ENCODE assay signal across 8 cellular contexts in genomic region chr16:87344931-87345631, GRCh38. TPM values are rescaled to one million over a fixed set of nuclear protein-coding genes. Genes with fewer than 3 reads are reported as not detected.
DNase-seq lines count a peak whose midpoint lies in the region; ATAC-seq and TF ChIP-seq lines count a peak whose summit lies in the region.

No MANE protein-coding gene starts in this region.

- TF ChIP-seq EP300 in upper lobe of left lung (IDR thresholded peaks at IDR 0.05): no peak

- ATAC-seq in activated naive CD8-positive, alpha-beta T cell treated with anti-CD3 and anti-CD28 coated beads, Interleukin-2, amount 10 ng/mL, durations not matched to agents 7 days and 5 days (ENCODE audit: low read depth): peak; percentile 86
- peak in 1 of 2 donors; percentile 31 for ATAC-seq in upper lobe of left lung (ENCODE audit: low FRiP score in 2 of 2)
- ATAC-seq in GM19463 (IDR thresholded peaks at IDR 0.05; ENCODE audit: unreplicated experiment): no peak
- no peak for ATAC-seq in HG03095 (IDR thresholded peaks at IDR 0.05; ENCODE audit: unreplicated experiment)

- POLR2A ChIA-PET in activated naive CD8-positive, alpha-beta T cell treated with anti-CD3 and anti-CD28 coated beads, Interleukin-2, amount 10 ng/mL, durations not matched to agents 7 days and 5 days (lab: Charles Lee): interaction anchor here (1.1 to 2.7 kb wide), 4 partner anchors 12 to 48 kb away, joined by 3 to 12 read pairs (median 4); partner anchors contain the start of genes C16orf95 and FBXO31

- H3K4me3 ChIP-seq in mucosa of rectum (ENCODE audit: low read length in 2 of 2) (no peak overlapping the region), upper lobe of left lung (no peak overlapping the region)

- H3K36me3 ChIP-seq in mucosa of rectum (ENCODE audit: control insufficient read depth in 2 of 2, insufficient read depth in 2 of 2, low read length in 2 of 2) (peaks cover 31 to 47% of the 10 kb centered on the region in 2 donors), upper lobe of left lung (peaks cover 9 to 57% (median 27%) of the 10 kb centered on the region in 4 donors)

- TF ChIP-seq CTCF in upper lobe of left lung (IDR thresholded peaks at IDR 0.05): no peak

- 38 to 46% methylated on average over 9 to 12 of the region's 17 CpGs for WGBS in upper lobe of left lung, 2 donors

- H3K4me3 Mint-ChIP-seq in activated naive CD8-positive, alpha-beta T cell treated with anti-CD3 and anti-CD28 coated beads, Interleukin-2, amount 10 ng/mL, durations not matched to agents 7 days and 5 days: peak overlapping the region; percentile 68

- H3K9me3 Mint-ChIP-seq in activated naive CD8-positive, alpha-beta T cell treated with anti-CD3 and anti-CD28 coated beads, Interleukin-2, amount 10 ng/mL, durations not matched to agents 7 days and 5 days: no peaks in the 10 kb centered on the region

- H3K4me1 Mint-ChIP-seq in activated naive CD8-positive, alpha-beta T cell treated with anti-CD3 and anti-CD28 coated beads, Interleukin-2, amount 10 ng/mL, durations not matched to agents 7 days and 5 days: peaks cover 14% of the 10 kb centered on the region

- peak overlapping the region; percentile 90 for H3K27ac Mint-ChIP-seq in activated naive CD8-positive, alpha-beta T cell treated with anti-CD3 and anti-CD28 coated beads, Interleukin-2, amount 10 ng/mL, durations not matched to agents 7 days and 5 days

- peaks cover 0 to 7% of the 10 kb centered on the region in 2 donors for H3K4me1 ChIP-seq in mucosa of rectum (ENCODE audit: control insufficient read depth in 2 of 2, insufficient read depth in 2 of 2, low read length in 2 of 2)
- H3K4me1 ChIP-seq in upper lobe of left lung: peaks cover 13 to 23% (median 15%) of the 10 kb centered on the region in 4 donors

- H3K27me3 ChIP-seq in mucosa of rectum (ENCODE audit: control insufficient read depth in 2 of 2, insufficient read depth in 2 of 2, low read length in 2 of 2) (no peaks in the 10 kb centered on the region), upper lobe of left lung (no peaks in the 10 kb centered on the region)

- H3K27me3 Mint-ChIP-seq in activated naive CD8-positive, alpha-beta T cell treated with anti-CD3 and anti-CD28 coated beads, Interleukin-2, amount 10 ng/mL, durations not matched to agents 7 days and 5 days: no peaks in the 10 kb centered on the region

- H3K9me3 ChIP-seq in mucosa of rectum (ENCODE audit: control insufficient read depth in 2 of 2, low read length in 2 of 2) (no peaks in the 10 kb centered on the region), upper lobe of left lung (no peaks in the 10 kb centered on the region)

- no peak overlapping the region for H3K9ac ChIP-seq in mucosa of rectum (ENCODE audit: low read depth in 1 of 2, low read length in 2 of 2)

- H3K36me3 Mint-ChIP-seq in activated naive CD8-positive, alpha-beta T cell treated with anti-CD3 and anti-CD28 coated beads, Interleukin-2, amount 10 ng/mL, durations not matched to agents 7 days and 5 days: peaks cover 14% of the 10 kb centered on the region

- no peak for TF ChIP-seq POLR2A in upper lobe of left lung (IDR thresholded peaks at IDR 0.05)

- DNase-seq in NCI-H2107 treated with DMSO at 0.1 percent for 48 hours (lab: John Stamatoyannopoulos, UW; ENCODE audit: unreplicated experiment) (peak; percentile 27), NCI-H2107 (lab: John Stamatoyannopoulos, UW) (no peak), upper lobe of left lung (peak; percentile 63 to 75), NCI-H2227 treated with DMSO at 0.1 percent for 48 hours (lab: John Stamatoyannopoulos, UW) (no peak)
- peak; percentile 58 for DNase-seq in activated naive CD8-positive, alpha-beta T cell treated with anti-CD3 and anti-CD28 coated beads, Interleukin-2, amount 10 ng/mL, durations not matched to agents 7 days and 5 days

- peak overlapping the region; percentile 20 to 48 for H3K27ac ChIP-seq in mucosa of rectum (ENCODE audit: low read depth in 2 of 2, low read length in 2 of 2)
- peak overlapping the region; percentile 15 to 73 (median 43) for H3K27ac ChIP-seq in upper lobe of left lung

RNA-seq across cellular contexts. Expression of gene C16orf95, which starts 27.9 kb away (rescaled TPM):
- total RNA-seq in activated naive CD8-positive, alpha-beta T cell treated with anti-CD3 and anti-CD28 coated beads, Interleukin-2, amount 10 ng/mL, durations not matched to agents 7 days and 5 days: 1 to 10 TPM; 4.9 to 8.0 TPM
- total RNA-seq in upper lobe of left lung: 1 to 10 TPM; 1.8 to 9.4 (median 3.4) TPM

RNA-seq across cellular contexts. Expression of gene FBXO31, which starts 38.5 kb away (rescaled TPM):
- 10 to 100 TPM; 36.6 TPM for total RNA-seq in activated naive CD8-positive, alpha-beta T cell treated with anti-CD3 and anti-CD28 coated beads, Interleukin-2, amount 10 ng/mL, durations not matched to agents 7 days and 5 days
- total RNA-seq in upper lobe of left lung: 100 to 1,000 TPM in 1 of 6 donors, 10 to 100 TPM in 5; 15.9 to 103 (median 31.4) TPM

RNA-seq across cellular contexts. Expression of gene MAP1LC3B, which starts 47.1 kb away (rescaled TPM):
- total RNA-seq in activated naive CD8-positive, alpha-beta T cell treated with anti-CD3 and anti-CD28 coated beads, Interleukin-2, amount 10 ng/mL, durations not matched to agents 7 days and 5 days: 10 to 100 TPM; 55.6 to 57.4 TPM
- 10 to 100 TPM; 32.5 to 64.2 (median 54.2) TPM for total RNA-seq in upper lobe of left lung

Comparison
In these comparisons a context has a peak if more than half of its experiments do, and no peak if none do; other contexts are left out.
1. DNase-seq: peak in NCI-H2107 treated with DMSO at 0.1 percent for 48 hours (single experiment), activated naive CD8-positive, alpha-beta T cell treated with anti-CD3 and anti-CD28 coated beads, Interleukin-2, amount 10 ng/mL, durations not matched to agents 7 days and 5 days (single experiment) and upper lobe of left lung (2 of 2); none in NCI-H2107 (single experiment) and NCI-H2227 treated with DMSO at 0.1 percent for 48 hours (single experiment).